Comparison of ENCODE assay signal across 9 cellular contexts in genomic region chr9:89505795-89506385, GRCh38. TPM values are rescaled to one million over a fixed set of nuclear protein-coding genes. Genes with fewer than 3 reads are reported as not detected.
DNase-seq lines count a peak whose midpoint lies in the region; ATAC-seq and TF ChIP-seq lines count a peak whose summit lies in the region.
"Had no signal": no experiment of that assay in that cellular context is flagged by ENCODE, and none has a peak within 500 bp of the region (broad histone marks: within the 10 kb centered on the region; RNA-seq: fewer than 3 reads in every experiment).

No MANE protein-coding gene starts in this region.

- H3K4me1 ChIP-seq in cardiac muscle cell (ENCODE audit: low read depth) (peaks cover 29% of the 10 kb centered on the region), left ventricle myocardium inferior (peaks cover 10% of the 10 kb centered on the region), testis (peaks cover 17% of the 10 kb centered on the region), PC-9 (replicated peaks; ENCODE audit: insufficient read depth) (no peaks in the 10 kb centered on the region)

- WGBS in testis, 2 donors: 23 to 37% methylated on average over 8 of the region's 8 CpGs

- POLR2A ChIA-PET in PC-9 (lab: Charles Lee; ENCODE audit: unreplicated experiment): no interaction called here

- no peaks in the 10 kb centered on the region for H3K36me3 ChIP-seq in cardiac muscle cell
- no peaks in the 10 kb centered on the region for H3K36me3 ChIP-seq in left ventricle myocardium inferior
- H3K36me3 ChIP-seq in kidney epithelial cell (ENCODE audit: control insufficient read depth, insufficient read depth, low read length): no peaks in the 10 kb centered on the region
- H3K36me3 ChIP-seq in testis (ENCODE audit: low read depth, missing control alignments): no peaks in the 10 kb centered on the region
- no peaks in the 10 kb centered on the region for H3K36me3 ChIP-seq in PC-9 (ENCODE audit: low read depth)

- H3K79me2 ChIP-seq in PC-9 (ENCODE audit: low read depth): no peaks in the 10 kb centered on the region

- no peak overlapping the region for H2AFZ ChIP-seq in PC-9

- no TSS peak for BruUV-seq in PC-9 (replicated peaks; lab: Mats Ljungman, UMichigan)

- H3K27ac ChIP-seq in cardiac muscle cell: peak overlapping the region; percentile 8
- H3K27ac ChIP-seq in left ventricle myocardium inferior (replicated peaks): no peak overlapping the region
- peak overlapping the region; percentile 23 to 52 for H3K27ac ChIP-seq in testis
- no peak overlapping the region for H3K27ac ChIP-seq in PC-9

- no peak for ATAC-seq in GM21786 (IDR thresholded peaks at IDR 0.05; ENCODE audit: unreplicated experiment)

- H4K20me1 ChIP-seq in PC-9 (ENCODE audit: insufficient read depth): no peaks in the 10 kb centered on the region

- no peak for TF ChIP-seq POLR2A in testis (IDR thresholded peaks at IDR 0.05)

- no peaks in the 10 kb centered on the region for H3F3A ChIP-seq in PC-9 (ENCODE audit: insufficient read depth, low read depth)

- H3K9me2 ChIP-seq in PC-9 (ENCODE audit: insufficient read depth): no peaks in the 10 kb centered on the region

- H3K27me3 ChIP-seq in cardiac muscle cell: no peaks in the 10 kb centered on the region
- H3K27me3 ChIP-seq in left ventricle myocardium inferior (ENCODE audit: low read depth): no peaks in the 10 kb centered on the region
- H3K27me3 ChIP-seq in kidney epithelial cell (ENCODE audit: control insufficient read depth, insufficient read depth, low read length): no peaks in the 10 kb centered on the region
- no peaks in the 10 kb centered on the region for H3K27me3 ChIP-seq in testis
- H3K27me3 ChIP-seq in PC-9 (ENCODE audit: insufficient read depth, low read depth): no peaks in the 10 kb centered on the region

- intact Hi-C loops in left ventricle myocardium inferior (cut with micrococcal nuclease): no loop called here
- intact Hi-C loops in testis (cut with DNase I; ENCODE audit: low total_unique reads): no loop called here
- intact Hi-C loops in PC-9 (cut with micrococcal nuclease; ENCODE audit: unreplicated experiment): no loop called here

- H3K9me3 ChIP-seq in cardiac muscle cell (ENCODE audit: low read depth) (no peaks in the 10 kb centered on the region), left ventricle myocardium inferior (replicated peaks) (no peaks in the 10 kb centered on the region), testis (no peaks in the 10 kb centered on the region), PC-9 (ENCODE audit: insufficient read depth, low read depth) (no peaks in the 10 kb centered on the region)

- DNase-seq in cardiac muscle cell (ENCODE audit: low read depth in 1 of 2, low spot score in 1 of 2) (peak; percentile 8 to 51), left ventricle myocardium inferior (no peak), NCI-H69 (lab: John Stamatoyannopoulos, UW) (peak; percentile 95), kidney epithelial cell (ENCODE audit: low read depth) (peak; percentile 51), testis (peak; percentile 87), PC-9 (no peak)
- DNase-seq in stimulated activated naive CD4-positive, alpha-beta T cell (lab: John Stamatoyannopoulos, UW): no peak
- DNase-seq: activated naive CD4-positive, alpha-beta T cell treated with anti-CD3 and anti-CD28 coated beads, Interleukin-2, amount 50 U/mL, for 16 hours had no signal

- H3K4me2 ChIP-seq in PC-9: no peak overlapping the region

- no peak for TF ChIP-seq CTCF in cardiac muscle cell (IDR thresholded peaks at IDR 0.05; ENCODE audit: low read depth, low read length)
- no peak for TF ChIP-seq CTCF in left ventricle myocardium inferior (IDR thresholded peaks at IDR 0.05; ENCODE audit: borderline replicate concordance)
- TF ChIP-seq CTCF in kidney epithelial cell (IDR thresholded peaks at IDR 0.05; ENCODE audit: insufficient read depth, low read length, poor library complexity, severe bottlenecking): no peak
- TF ChIP-seq CTCF in testis (IDR thresholded peaks at IDR 0.05): no peak
- no peak for TF ChIP-seq CTCF in PC-9 (conservative IDR thresholded peaks at IDR 0.05)

- CTCF ChIA-PET in PC-9 (lab: Charles Lee): no interaction called here

- H3K4me3 ChIP-seq in cardiac muscle cell: no peak overlapping the region
- H3K4me3 ChIP-seq in left ventricle myocardium inferior: no peak overlapping the region
- H3K4me3 ChIP-seq in kidney epithelial cell (ENCODE audit: low read depth, low read length): no peak overlapping the region
- H3K4me3 ChIP-seq in testis: no peak overlapping the region
- no peak overlapping the region for H3K4me3 ChIP-seq in PC-9

RNA-seq across cellular contexts. Expression of gene SEMA4D, which starts 8.0 kb away (rescaled TPM):
- 14.5 and 34.2 TPM in 2 replicates for total RNA-seq in cardiac muscle cell
- 16.5 and 28.2 TPM in 2 replicates for polyA plus RNA-seq in cardiac muscle cell
- total RNA-seq in left ventricle myocardium inferior: 17.1 TPM
- 27.8 and 30.7 TPM in 2 replicates for total RNA-seq in kidney epithelial cell
- 10 to 100 TPM; 38.7 to 53.1 TPM for total RNA-seq in testis
- polyA plus RNA-seq in testis (ENCODE audit: insufficient read depth, low read depth, low replicate concordance): 26.2 TPM
- total RNA-seq in PC-9 (2021): 48.4 and 58.3 TPM in 2 replicates

Comparison
In these comparisons a context has a peak if more than half of its experiments do, and no peak if none do; other contexts are left out.
1. DNase-seq: peak in cardiac muscle cell (2 of 2), NCI-H69 (single experiment), kidney epithelial cell (single experiment) and testis (single experiment); none in left ventricle myocardium inferior (single experiment), stimulated activated naive CD4-positive, alpha-beta T cell (0 of 6) and PC-9 (0 of 2).
2. H3K27ac ChIP-seq: peak in cardiac muscle cell (single experiment) and testis (2 of 2); none in left ventricle myocardium inferior (single experiment) and PC-9 (single experiment).